In the genomic region with DNA sequence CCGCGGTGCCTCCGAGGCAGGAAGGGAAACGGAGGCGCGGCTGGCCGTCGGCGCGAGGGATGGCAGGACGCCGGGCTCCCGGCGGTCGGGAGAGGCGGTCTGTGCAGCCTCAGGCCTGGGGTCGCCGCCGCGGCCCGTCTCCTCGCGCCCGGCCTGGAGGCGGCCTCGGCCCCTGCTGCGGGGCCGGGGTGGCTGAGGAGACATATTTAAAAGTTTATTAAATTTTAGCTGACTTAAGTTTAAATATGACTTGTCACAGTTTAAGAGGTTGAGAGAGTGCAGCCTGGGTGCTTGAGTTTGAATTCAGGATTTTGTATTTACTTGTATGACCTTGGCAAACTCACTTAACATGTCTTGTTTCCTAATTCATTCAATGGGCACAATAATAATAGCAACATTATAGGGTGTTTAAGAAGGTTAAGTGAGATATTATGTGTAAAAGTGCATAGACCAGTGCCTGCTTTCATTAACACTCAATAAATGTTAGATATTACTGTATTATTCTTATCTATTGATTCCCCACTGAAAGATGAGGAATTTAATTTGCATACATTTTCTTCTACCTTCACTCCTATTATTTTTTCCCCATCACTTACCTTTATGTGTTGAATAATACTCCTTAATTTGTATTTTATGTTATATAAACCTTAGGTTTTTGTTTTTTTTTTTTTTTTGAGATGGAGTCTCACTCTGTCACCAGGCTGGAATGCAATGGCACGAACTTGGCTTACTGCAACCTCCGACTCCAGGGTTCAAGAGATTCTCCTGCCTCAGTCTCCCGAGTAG, we compare ENCODE assay signal across 8 cellular contexts. TPM values are rescaled to one million over a fixed set of nuclear protein-coding genes. Genes with fewer than 3 reads are reported as not detected.
A peak's percentile ranks its signal among the peaks of the same experiment; 100 is the strongest.
DNase-seq lines count a peak whose midpoint lies in the region; ATAC-seq and TF ChIP-seq lines count a peak whose summit lies in the region.

No MANE protein-coding gene starts in this region.

- peaks cover 4% of the 10 kb centered on the region for H3K36me3 ChIP-seq in SJSA1

- no peak for TF ChIP-seq POLR2A in GM18505 (IDR thresholded peaks at IDR 0.05; ENCODE audit: borderline replicate concordance, extremely low read depth, insufficient read depth, insufficient read length)

- H3K27ac ChIP-seq in SJSA1 = peak overlapping the region; percentile 23; the same call in 1 of the 2 replicates

- H3K4me1 ChIP-seq in SJSA1 (replicated peaks) = no peaks in the 10 kb centered on the region

- DNase-seq in SJSA1 (ENCODE audit: low read depth in 1 of 2, low spot score in 2 of 2) = peak in 1 of 2 experiments; percentile 10
- no peak for DNase-seq in foreskin fibroblast
- no peak for DNase-seq in skeletal muscle cell (ENCODE audit: low read depth)
- no peak for DNase-seq in activated effector memory CD4-positive, alpha-beta T cell treated with anti-CD3 and anti-CD28 coated beads, Interleukin-2, amount 50 U/mL, for 16 hours
- no peak for DNase-seq in dermis blood vessel endothelial cell

- peak overlapping the region; percentile 92 for H3K4me3 ChIP-seq in SJSA1
- H3K4me3 ChIP-seq in foreskin fibroblast (ENCODE audit: low read depth in 1 of 2, low read length in 2 of 2) = peak overlapping the region; percentile 80
- peak overlapping the region; percentile 76 for H3K4me3 ChIP-seq in skeletal muscle cell (ENCODE audit: low read depth, low read length)

- no peaks in the 10 kb centered on the region for H3K9me3 ChIP-seq in SJSA1 (replicated peaks)

- no peak for TF ChIP-seq CTCF in foreskin fibroblast (IDR thresholded peaks at IDR 0.05; ENCODE audit: low read depth, low read length)

- H3K27me3 ChIP-seq in SJSA1 (replicated peaks) = no peaks in the 10 kb centered on the region

- ATAC-seq in GM18505 (IDR thresholded peaks at IDR 0.05; ENCODE audit: unreplicated experiment) = peak; percentile 34
- ATAC-seq in HG02588 (IDR thresholded peaks at IDR 0.05; ENCODE audit: unreplicated experiment) = peak; percentile 23
- ATAC-seq in GM18870 (IDR thresholded peaks at IDR 0.05; ENCODE audit: unreplicated experiment) = no peak

RNA-seq across cellular contexts. Expression of a gene that starts 0.7 kb away (rescaled TPM):
- total RNA-seq in SJSA1 (2014; rRNA removed; shearing (Covaris generic)) = 1.7 and 6.1 TPM in 2 replicates
- total RNA-seq in dermis blood vessel endothelial cell = 4.9 and 5.3 TPM in 2 replicates

RNA-seq across cellular contexts. Expression of a gene that starts 27.8 kb away (rescaled TPM):
- total RNA-seq in SJSA1 (2014; rRNA removed; shearing (Covaris generic)) = 74.7 and 89.6 TPM in 2 replicates
- 67.6 and 82.1 TPM in 2 replicates for total RNA-seq in dermis blood vessel endothelial cell
